Comparison of ENCODE assay signal across 17 cellular contexts in the genomic region with DNA sequence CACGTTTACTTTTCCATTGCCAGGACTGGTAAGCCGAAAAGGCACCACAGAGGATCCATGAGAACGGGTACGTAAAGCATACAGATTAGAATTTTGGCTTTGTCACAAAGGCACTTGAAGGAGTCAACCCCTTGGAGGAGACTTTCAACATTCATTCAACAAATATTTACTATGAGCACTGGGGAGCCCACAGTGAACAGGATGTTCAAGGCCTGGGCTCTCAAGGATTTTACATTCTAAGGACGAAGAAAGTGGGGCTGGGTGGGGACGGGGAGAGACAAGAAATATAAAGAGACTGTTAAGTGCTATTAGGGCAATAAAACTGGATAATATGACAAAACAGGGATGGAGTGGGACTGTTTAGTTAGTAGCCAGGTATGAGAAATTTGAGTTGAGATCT.
DNase-seq lines count a peak whose midpoint lies in the region; TF ChIP-seq lines count a peak whose summit lies in the region.
"Had no signal": no experiment of that assay in that cellular context is flagged by ENCODE, and none has a peak within 500 bp of the region (broad histone marks: within the 10 kb centered on the region; RNA-seq: fewer than 3 reads in every experiment).

No MANE protein-coding gene starts in this region.

- DNase-seq in DMS153 (lab: John Stamatoyannopoulos, UW) (peak; percentile 27), DMS153 treated with DMSO at 0.1 percent for 48 hours (lab: John Stamatoyannopoulos, UW; ENCODE audit: unreplicated experiment) (no peak), COLO829 (ENCODE audit: low spot score) (no peak), MG63 (no peak), spleen (no peak)
- DNase-seq: 8988T; AML-193; Calu3; CD4-positive, CD25-positive, alpha-beta regulatory T cell; DMS 273 treated with DMSO at 0.1 percent for 48 hours; EL; HCEC 1CT; HFFc6 had no signal

- no peaks in the 10 kb centered on the region for H3K9me3 ChIP-seq in stomach smooth muscle (ENCODE audit: control insufficient read depth in 2 of 2, low read length in 2 of 2)
- no peaks in the 10 kb centered on the region for H3K9me3 ChIP-seq in MG63
- no peaks in the 10 kb centered on the region for H3K9me3 ChIP-seq in spleen
- H3K9me3 ChIP-seq: BLaER1 had no signal

- no peak overlapping the region for H3K9ac ChIP-seq in stomach smooth muscle (ENCODE audit: low read length in 2 of 2)
- H3K9ac ChIP-seq: BLaER1 had no signal

- intact Hi-C loops in spleen (cut with DNase I; ENCODE audit: low total_unique reads), result loop anchor here (5.0 kb wide), 1 partner anchor 1339 kb away; no protein-coding TSS in a partner anchor

- H3K27ac ChIP-seq in 22Rv1, result peak overlapping the region; percentile 59
- peak overlapping the region; percentile 42 for H3K27ac ChIP-seq in VCaP
- H3K27ac ChIP-seq in stomach smooth muscle (ENCODE audit: low read length), result peak overlapping the region; percentile 37
- no peak overlapping the region for H3K27ac ChIP-seq in spleen
- H3K27ac ChIP-seq: BLaER1 had no signal

- 86 to 100% (median 92%) methylated on average over 6 of the region's 6 CpGs for WGBS in spleen, 5 donors

- H3K27me3 ChIP-seq in stomach smooth muscle (ENCODE audit: control insufficient read depth in 1 of 2, insufficient read depth in 2 of 2, low read length in 2 of 2) (no peaks in the 10 kb centered on the region), MG63 (no peaks in the 10 kb centered on the region), spleen (replicated peaks in 1 of 7) (peaks cover 0 to 15% (median 0%) of the 10 kb centered on the region in 7 donors)
- H3K27me3 ChIP-seq: BLaER1 had no signal

- TF ChIP-seq CTCF in 22Rv1 (IDR thresholded peaks at IDR 0.05) (no peak), VCaP (conservative IDR thresholded peaks at IDR 0.05) (no peak), spleen (IDR thresholded peaks at IDR 0.05 in 8 of 11, conservative IDR thresholded peaks at IDR 0.05 in 3 of 11) (no peak)

- H3K4me3 ChIP-seq in stomach smooth muscle (ENCODE audit: low read length in 2 of 2), result no peak overlapping the region
- H3K4me3 ChIP-seq in MG63, result no peak overlapping the region
- no peak overlapping the region for H3K4me3 ChIP-seq in spleen
- H3K4me3 ChIP-seq: BLaER1 had no signal

- H3K4me1 ChIP-seq in stomach smooth muscle (ENCODE audit: control insufficient read depth, insufficient read depth, low read length), result peaks cover 24% of the 10 kb centered on the region
- H3K4me1 ChIP-seq in spleen, result peaks cover 5 to 13% (median 8%) of the 10 kb centered on the region in 6 donors

- H3K36me3 ChIP-seq in stomach smooth muscle (ENCODE audit: control insufficient read depth in 2 of 2, insufficient read depth in 2 of 2, low read length in 2 of 2), result no peaks in the 10 kb centered on the region
- H3K36me3 ChIP-seq in MG63, result no peaks in the 10 kb centered on the region
- H3K36me3 ChIP-seq in spleen, result no peaks in the 10 kb centered on the region
- H3K36me3 ChIP-seq: BLaER1 had no signal

- no peak for TF ChIP-seq POLR2A in spleen (IDR thresholded peaks at IDR 0.05)

Comparison
In these comparisons a context has a peak if more than half of its experiments do, and no peak if none do; other contexts are left out.
1. H3K27ac ChIP-seq: peak in 22Rv1 (single experiment), VCaP (single experiment) and stomach smooth muscle (single experiment); none in spleen (0 of 8).